ENCODE assay signal across 32 cellular contexts in the genomic region with DNA sequence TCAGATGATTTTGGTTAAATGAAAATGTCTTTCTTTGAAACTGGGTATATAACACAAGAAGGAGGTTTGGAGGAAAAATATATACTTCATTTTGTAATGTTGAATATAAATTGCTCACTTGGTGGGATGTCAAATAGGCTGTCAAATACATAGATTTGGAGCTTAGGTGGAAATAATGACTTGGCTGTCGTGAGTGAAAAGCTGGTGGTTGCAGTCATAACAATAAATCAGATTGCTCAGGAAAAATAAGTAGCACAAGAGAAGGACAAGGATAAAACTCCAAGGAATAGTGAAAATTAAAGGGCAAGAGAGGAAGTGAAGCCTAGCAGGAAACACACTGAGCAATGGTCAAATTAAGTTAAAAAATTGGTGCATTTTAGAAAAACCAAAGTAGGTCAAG.
A peak's percentile ranks its signal among the peaks of the same experiment; 100 is the strongest.
DNase-seq lines count a peak whose midpoint lies in the region; TF ChIP-seq lines count a peak whose summit lies in the region.
"Had no signal": no experiment of that assay in that cellular context is flagged by ENCODE, and none has a peak within 500 bp of the region (broad histone marks: within the 10 kb centered on the region; RNA-seq: fewer than 3 reads in every experiment).

No MANE protein-coding gene starts in this region.

- H3K4me3 Mint-ChIP-seq in CD8-positive, alpha-beta memory T cell, result no peak overlapping the region
- H3K4me3 Mint-ChIP-seq: B cell; CD14-positive monocyte; CD4-positive, alpha-beta memory T cell; CD4-positive, alpha-beta T cell; CD4-positive, CD25-positive, alpha-beta regulatory T cell; CD8-positive, alpha-beta T cell had no signal

- H3K9me3 Mint-ChIP-seq in CD8-positive, alpha-beta memory T cell, result peaks cover 6 to 14% (median 9%) of the 10 kb centered on the region in 5 donors

- POLR2A ChIA-PET in PC-9 (lab: Charles Lee; ENCODE audit: unreplicated experiment), result no interaction called here
- POLR2A ChIA-PET in CD8-positive, alpha-beta memory T cell (lab: Charles Lee), result no interaction called here

- H3K4me2 ChIP-seq in PC-9 (no peak overlapping the region), neural cell (ENCODE audit: low read length) (no peak overlapping the region)
- H3K4me2 ChIP-seq: A549; BLaER1; BLaER1 treated with 17β-estradiol and CSF1 and Interleukin-3, amounts not matched to agents 10 nM and 100 nM had no signal

- H3K4me3 ChIP-seq in PC-9 (no peak overlapping the region), neural cell (ENCODE audit: low read length) (no peak overlapping the region)
- no peak overlapping the region for H3K4me3 ChIP-seq in CD8-positive, alpha-beta memory T cell (ENCODE audit: low read length)
- H3K4me3 ChIP-seq: A549; BLaER1; BLaER1 treated with 17β-estradiol and CSF1 and Interleukin-3, amounts not matched to agents 10 nM and 100 nM had no signal

- H4K20me1 ChIP-seq in PC-9 (ENCODE audit: insufficient read depth), result no peaks in the 10 kb centered on the region
- H4K20me1 ChIP-seq in neural cell (ENCODE audit: insufficient read depth), result no peaks in the 10 kb centered on the region
- H4K20me1 ChIP-seq: BLaER1; BLaER1 treated with 17β-estradiol and CSF1 and Interleukin-3, amounts not matched to agents 10 nM and 100 nM had no signal

- DNase-seq in PC-9 (no peak), dedifferentiated amniotic fluid mesenchymal stem cell (ENCODE audit: extremely low spot score) (no peak), HuH-7.5 (ENCODE audit: low spot score) (no peak)
- no peak for DNase-seq in CD8-positive, alpha-beta memory T cell
- DNase-seq: 8988T; ACHN; AML-193; BE2C; C1 segment of cervical spinal cord; Caco-2; Calu3; CD4-positive, alpha-beta memory T cell; CD4-positive, alpha-beta T cell; CD4-positive, CD25-positive, alpha-beta regulatory T cell; CD8-positive, alpha-beta T cell; COR-L47; DMS 273 treated with DMSO at 0.1 percent for 48 hours; DMS153; DMS53; DMS79; DMS79 treated with DMSO at 0.1 percent for 48 hours; DND-41; EL had no signal

- H3K27me3 ChIP-seq in PC-9 (ENCODE audit: insufficient read depth, low read depth) (no peaks in the 10 kb centered on the region), neural cell (ENCODE audit: insufficient read depth, low read depth, low read length) (no peaks in the 10 kb centered on the region)
- H3K27me3 ChIP-seq in CD8-positive, alpha-beta memory T cell (ENCODE audit: insufficient read depth, low read length, poor library complexity, severe bottlenecking), result no peaks in the 10 kb centered on the region
- H3K27me3 ChIP-seq: BE2C; BLaER1; BLaER1 treated with 17β-estradiol and CSF1 and Interleukin-3, amounts not matched to agents 10 nM and 100 nM had no signal

- H3K27me3 Mint-ChIP-seq in CD8-positive, alpha-beta memory T cell, result no peaks in the 10 kb centered on the region
- H3K27me3 Mint-ChIP-seq: B cell; CD4-positive, alpha-beta memory T cell; CD4-positive, alpha-beta T cell; CD4-positive, CD25-positive, alpha-beta regulatory T cell had no signal

- H3K36me3 ChIP-seq in PC-9 (ENCODE audit: low read depth), result no peaks in the 10 kb centered on the region
- no peaks in the 10 kb centered on the region for H3K36me3 ChIP-seq in neural cell (ENCODE audit: insufficient read depth, low read length)
- no peaks in the 10 kb centered on the region for H3K36me3 ChIP-seq in CD8-positive, alpha-beta memory T cell (ENCODE audit: insufficient read depth, low read length)
- H3K36me3 ChIP-seq: BE2C, BLaER1 had no signal

- no peak overlapping the region for H3K9ac ChIP-seq in neural cell (ENCODE audit: low read length)
- H3K9ac ChIP-seq: BLaER1; BLaER1 treated with 17β-estradiol and CSF1 and Interleukin-3, amounts not matched to agents 10 nM and 100 nM had no signal

- H3F3A ChIP-seq in PC-9 (ENCODE audit: insufficient read depth, low read depth) (no peaks in the 10 kb centered on the region), neural cell (ENCODE audit: insufficient read depth, low read length, poor library complexity, severe bottlenecking) (peaks cover 5% of the 10 kb centered on the region)

- TF ChIP-seq EP300 in neural cell (conservative IDR thresholded peaks at IDR 0.05; ENCODE audit: poor library complexity, severe bottlenecking), result peak; percentile 91

- H3K4me1 ChIP-seq in PC-9 (replicated peaks; ENCODE audit: insufficient read depth), result no peaks in the 10 kb centered on the region
- no peaks in the 10 kb centered on the region for H3K4me1 ChIP-seq in CD8-positive, alpha-beta memory T cell (ENCODE audit: insufficient read depth, low read length)
- H3K4me1 ChIP-seq: A549; BE2C; BLaER1; BLaER1 treated with 17β-estradiol and CSF1 and Interleukin-3, amounts not matched to agents 10 nM and 100 nM; Caco-2 had no signal

- no peak for TF ChIP-seq CTCF in PC-9 (conservative IDR thresholded peaks at IDR 0.05)
- TF ChIP-seq CTCF in VCaP (conservative IDR thresholded peaks at IDR 0.05), result no peak
- no peak for TF ChIP-seq CTCF in neural cell (IDR thresholded peaks at IDR 0.05; ENCODE audit: poor library complexity, severe bottlenecking)

- intact Hi-C loops in PC-9 (cut with micrococcal nuclease; ENCODE audit: unreplicated experiment), result no loop called here

- CTCF ChIA-PET in PC-9 (lab: Charles Lee), result no interaction called here
- CTCF ChIA-PET in CD8-positive, alpha-beta memory T cell (lab: Charles Lee), result no interaction called here

- BruUV-seq in PC-9 (replicated peaks; lab: Mats Ljungman, UMichigan), result no TSS peak

- H3K36me3 Mint-ChIP-seq in CD8-positive, alpha-beta memory T cell, result no peaks in the 10 kb centered on the region
- H3K36me3 Mint-ChIP-seq: CD14-positive monocyte; CD4-positive, alpha-beta memory T cell; CD4-positive, CD25-positive, alpha-beta regulatory T cell; CD8-positive, alpha-beta T cell had no signal

- no peaks in the 10 kb centered on the region for H3K4me1 Mint-ChIP-seq in CD8-positive, alpha-beta memory T cell
- H3K4me1 Mint-ChIP-seq: B cell; CD14-positive monocyte; CD4-positive, alpha-beta memory T cell; CD4-positive, CD25-positive, alpha-beta regulatory T cell had no signal

- H2AFZ ChIP-seq in PC-9, result 0 out of 2 replicates have a peak overlapping the region, but pooled peaks have one; percentile 10
- no peak overlapping the region for H2AFZ ChIP-seq in neural cell (ENCODE audit: low read depth, low read length)

- H3K9me2 ChIP-seq in PC-9 (ENCODE audit: insufficient read depth) (no peaks in the 10 kb centered on the region), neural cell (ENCODE audit: insufficient read depth, low read length) (no peaks in the 10 kb centered on the region)

- H3K27ac ChIP-seq in PC-9, result no peak overlapping the region
- H3K27ac ChIP-seq in VCaP, result peak overlapping the region; percentile 83
- H3K27ac ChIP-seq in neural cell (ENCODE audit: low read length), result no peak overlapping the region
- H3K27ac ChIP-seq in CD8-positive, alpha-beta memory T cell (ENCODE audit: low read depth, low read length), result no peak overlapping the region
- H3K27ac ChIP-seq: 22Rv1; A549; BLaER1; BLaER1 treated with 17β-estradiol and CSF1 and Interleukin-3, amounts not matched to agents 10 nM and 100 nM; C4-2B had no signal

- H3K79me2 ChIP-seq in PC-9 (ENCODE audit: low read depth), result no peaks in the 10 kb centered on the region
- no peaks in the 10 kb centered on the region for H3K79me2 ChIP-seq in neural cell (replicated peaks; ENCODE audit: insufficient read depth, low read length)

- no peak for TF ChIP-seq RAD21 in neural cell (conservative IDR thresholded peaks at IDR 0.05)

- H3K27ac Mint-ChIP-seq in CD8-positive, alpha-beta memory T cell, result no peak overlapping the region
- H3K27ac Mint-ChIP-seq: B cell; CD14-positive monocyte; CD4-positive, alpha-beta memory T cell; CD4-positive, alpha-beta T cell; CD4-positive, CD25-positive, alpha-beta regulatory T cell; CD8-positive, alpha-beta T cell had no signal

- H3K9me3 ChIP-seq in PC-9 (ENCODE audit: insufficient read depth, low read depth) (peaks cover 10% of the 10 kb centered on the region), neural cell (ENCODE audit: low read length) (peaks cover 4% of the 10 kb centered on the region)
- no peaks in the 10 kb centered on the region for H3K9me3 ChIP-seq in CD8-positive, alpha-beta memory T cell (ENCODE audit: low read length)
- H3K9me3 ChIP-seq: Caco-2 had no signal

TF ChIP-seq in neural cell, 6 proteins besides CTCF, POLR2A, EP300 and RAD21:
- TF ChIP-seq SMC3 (conservative IDR thresholded peaks at IDR 0.05; ENCODE audit: poor library complexity) (no peak), TAF1 (IDR thresholded peaks at IDR 0.05; ENCODE audit: low read depth) (no peak), POLR2AphosphoS5 (IDR thresholded peaks at IDR 0.05) (peak; percentile 66), EZH2 (IDR thresholded peaks at IDR 0.05; ENCODE audit: borderline replicate concordance, insufficient read depth, low read length, poor library complexity, severe bottlenecking) (no peak), MXI1 (conservative IDR thresholded peaks at IDR 0.05; ENCODE audit: poor library complexity, severe bottlenecking) (no peak)
- TF ChIP-seq, protein P1, sequence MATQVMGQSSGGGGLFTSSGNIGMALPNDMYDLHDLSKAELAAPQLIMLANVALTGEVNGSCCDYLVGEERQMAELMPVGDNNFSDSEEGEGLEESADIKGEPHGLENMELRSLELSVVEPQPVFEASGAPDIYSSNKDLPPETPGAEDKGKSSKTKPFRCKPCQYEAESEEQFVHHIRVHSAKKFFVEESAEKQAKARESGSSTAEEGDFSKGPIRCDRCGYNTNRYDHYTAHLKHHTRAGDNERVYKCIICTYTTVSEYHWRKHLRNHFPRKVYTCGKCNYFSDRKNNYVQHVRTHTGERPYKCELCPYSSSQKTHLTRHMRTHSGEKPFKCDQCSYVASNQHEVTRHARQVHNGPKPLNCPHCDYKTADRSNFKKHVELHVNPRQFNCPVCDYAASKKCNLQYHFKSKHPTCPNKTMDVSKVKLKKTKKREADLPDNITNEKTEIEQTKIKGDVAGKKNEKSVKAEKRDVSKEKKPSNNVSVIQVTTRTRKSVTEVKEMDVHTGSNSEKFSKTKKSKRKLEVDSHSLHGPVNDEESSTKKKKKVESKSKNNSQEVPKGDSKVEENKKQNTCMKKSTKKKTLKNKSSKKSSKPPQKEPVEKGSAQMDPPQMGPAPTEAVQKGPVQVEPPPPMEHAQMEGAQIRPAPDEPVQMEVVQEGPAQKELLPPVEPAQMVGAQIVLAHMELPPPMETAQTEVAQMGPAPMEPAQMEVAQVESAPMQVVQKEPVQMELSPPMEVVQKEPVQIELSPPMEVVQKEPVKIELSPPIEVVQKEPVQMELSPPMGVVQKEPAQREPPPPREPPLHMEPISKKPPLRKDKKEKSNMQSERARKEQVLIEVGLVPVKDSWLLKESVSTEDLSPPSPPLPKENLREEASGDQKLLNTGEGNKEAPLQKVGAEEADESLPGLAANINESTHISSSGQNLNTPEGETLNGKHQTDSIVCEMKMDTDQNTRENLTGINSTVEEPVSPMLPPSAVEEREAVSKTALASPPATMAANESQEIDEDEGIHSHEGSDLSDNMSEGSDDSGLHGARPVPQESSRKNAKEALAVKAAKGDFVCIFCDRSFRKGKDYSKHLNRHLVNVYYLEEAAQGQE (IDR thresholded peaks at IDR 0.05; ENCODE audit: borderline replicate concordance), result peak; percentile 51
